20 cellular contexts compared by ENCODE assay signal in genomic region chr1:47536646-47537118, GRCh38.
A peak's percentile ranks its signal among the peaks of the same experiment; 100 is the strongest.
DNase-seq lines count a peak whose midpoint lies in the region; ATAC-seq and TF ChIP-seq lines count a peak whose summit lies in the region.
"Had no signal": no experiment of that assay in that cellular context is flagged by ENCODE, and none has a peak within 500 bp of the region (broad histone marks: within the 10 kb centered on the region; RNA-seq: fewer than 3 reads in every experiment).

No MANE protein-coding gene starts in this region.

- in situ Hi-C loops in transverse colon (cut with MboI; ENCODE audit: low pct_ligation_motif_present in 1 of 4, low pct_unique_long_range_greater_than_20kb in 1 of 4, low sequenced_read_pairs in 3 of 4) (loop anchor here in 2 of 4 donors (25.0 kb wide), 1 partner anchor 176 kb away; no protein-coding TSS in a partner anchor), ACHN (cut with HindIII; ENCODE audit: low pct_ligation_motif_present, low pct_unique_long_range_greater_than_20kb, low sequenced_read_pairs) (no loop called here)

- intact Hi-C loops in transverse colon (cut with DNase I; ENCODE audit: low total_unique reads): no loop called here

- TF ChIP-seq EP300 in transverse colon (IDR thresholded peaks at IDR 0.05; ENCODE audit: low read depth): no peak

- CTCF ChIA-PET in WTC11 (lab: Charles Lee): interaction anchor here (1.0 kb wide), 1 partner anchor 9 kb away, joined by 4 read pairs; no protein-coding TSS in a partner anchor

- no peak for TF ChIP-seq POLR2A in transverse colon (IDR thresholded peaks at IDR 0.05)

- H3K4me1 Mint-ChIP-seq in WTC11: peaks cover 33% of the 10 kb centered on the region

- H3K4me1 ChIP-seq in transverse colon: peaks cover 7 to 23% (median 14%) of the 10 kb centered on the region in 4 donors

- H3K27ac Mint-ChIP-seq in WTC11: no peak overlapping the region
- H3K27ac Mint-ChIP-seq: T-helper 1 cell treated with Interleukin-12 subunit alpha and Interleukin-12 subunit beta and Interleukin-4 antibody, amounts not matched to agents 30 μg/mL and 1 μg/mL, for 36 hours had no signal

- no peak overlapping the region for H3K27ac ChIP-seq in transverse colon
- H3K27ac ChIP-seq: 22Rv1, GM23248, KMS-11, Peyer's patch had no signal

- H3K27me3 Mint-ChIP-seq in WTC11 (ENCODE audit: low read depth): peaks cover 25% of the 10 kb centered on the region

- 29 to 43% methylated on average over 1 to 9 of the region's 9 CpGs for WGBS in transverse colon (ENCODE audit: low coverage in 1 of 2), 2 donors

- no peaks in the 10 kb centered on the region for H3K36me3 ChIP-seq in transverse colon
- H3K36me3 ChIP-seq: Peyer's patch had no signal

- DNase-seq in DMS79 treated with DMSO at 0.1 percent for 48 hours (lab: John Stamatoyannopoulos, UW): peak; percentile 13
- no peak for DNase-seq in DMS79 (lab: John Stamatoyannopoulos, UW)
- DNase-seq in NCI-H1436 treated with DMSO at 0.1 percent for 48 hours (lab: John Stamatoyannopoulos, UW): peak; percentile 37
- DNase-seq in islet precursor cell: peak; percentile 69
- DNase-seq in transverse colon: peak; percentile 54
- DNase-seq in kidney glomerular epithelial cell (lab: John Stamatoyannopoulos, UW): no peak
- no peak for DNase-seq in WTC11 (ENCODE audit: low spot score)
- DNase-seq in ACHN: no peak
- DNase-seq: C1 segment of cervical spinal cord, DMS53, GDM1, GM23248, MM.1S, NCI-H1105 treated with DMSO at 0.1 percent for 48 hours, NCI-H774, Peyer's patch, Right ventricle myocardium superior had no signal

- peaks cover 6% of the 10 kb centered on the region for H3K36me3 Mint-ChIP-seq in WTC11

- H3K4me3 Mint-ChIP-seq in WTC11: no peak overlapping the region
- H3K4me3 Mint-ChIP-seq: T-helper 1 cell treated with Interleukin-12 subunit alpha and Interleukin-12 subunit beta and Interleukin-4 antibody, amounts not matched to agents 30 μg/mL and 1 μg/mL, for 36 hours had no signal

- no peak for TF ChIP-seq CTCF in transverse colon (IDR thresholded peaks at IDR 0.05)
- TF ChIP-seq CTCF in WTC11 (IDR thresholded peaks at IDR 0.05): no peak

- POLR2A ChIA-PET in WTC11 (lab: Charles Lee): no interaction called here

- H3K27me3 ChIP-seq in transverse colon: no peaks in the 10 kb centered on the region
- H3K27me3 ChIP-seq: Peyer's patch had no signal

- H3K4me3 ChIP-seq in transverse colon: no peak overlapping the region
- H3K4me3 ChIP-seq: GM23248, Peyer's patch had no signal

- H3K9me3 Mint-ChIP-seq in WTC11: peaks cover 7% of the 10 kb centered on the region
- H3K9me3 Mint-ChIP-seq: T-helper 1 cell treated with Interleukin-12 subunit alpha and Interleukin-12 subunit beta and Interleukin-4 antibody, amounts not matched to agents 30 μg/mL and 1 μg/mL, for 36 hours had no signal

- ATAC-seq in WTC11: no peak

- H3K9me3 ChIP-seq in transverse colon: no peaks in the 10 kb centered on the region
- H3K9me3 ChIP-seq: Peyer's patch had no signal

TF ChIP-seq in WTC11, 78 proteins besides CTCF, POLR2A, EP300 and RAD21:
- TF ChIP-seq E2F1 (CRISPR knock-in tag; IDR thresholded peaks at IDR 0.05) (no peak), E2F4 (CRISPR knock-in tag; IDR thresholded peaks at IDR 0.05; ENCODE audit: borderline replicate concordance, low read depth) (no peak), ATF3 (CRISPR knock-in tag; conservative IDR thresholded peaks at IDR 0.05) (no peak), NFE2L1 (CRISPR knock-in tag; IDR thresholded peaks at IDR 0.05) (no peak), ZNF317 (CRISPR knock-in tag; IDR thresholded peaks at IDR 0.05; ENCODE audit: borderline replicate concordance, low read depth) (no peak), JAZF1 (CRISPR knock-in tag; IDR thresholded peaks at IDR 0.05) (no peak), CBFB (CRISPR knock-in tag; IDR thresholded peaks at IDR 0.05; ENCODE audit: low read depth) (no peak), IRF2 (CRISPR knock-in tag; IDR thresholded peaks at IDR 0.05; ENCODE audit: borderline replicate concordance, low read depth) (no peak), JUN (CRISPR knock-in tag; IDR thresholded peaks at IDR 0.05) (no peak), NR1H2 (CRISPR knock-in tag; IDR thresholded peaks at IDR 0.05) (no peak), GRHL2 (CRISPR knock-in tag; IDR thresholded peaks at IDR 0.05; ENCODE audit: insufficient replicate concordance, severe bottlenecking) (no peak), ETV6 (CRISPR knock-in tag; IDR thresholded peaks at IDR 0.05) (no peak), GABPB1 (CRISPR knock-in tag; IDR thresholded peaks at IDR 0.05) (no peak)

Comparison
In these comparisons a context has a peak if more than half of its experiments do, and no peak if none do; other contexts are left out.
1. DNase-seq: peak in DMS79 treated with DMSO at 0.1 percent for 48 hours (single experiment), NCI-H1436 treated with DMSO at 0.1 percent for 48 hours (single experiment), islet precursor cell (single experiment) and transverse colon (single experiment); none in DMS79 (single experiment), kidney glomerular epithelial cell (single experiment), WTC11 (single experiment) and ACHN (single experiment).